14 cellular contexts compared by ENCODE assay signal in genomic region chr2:101559576-101559975, GRCh38.
DNase-seq lines count a peak whose midpoint lies in the region; ATAC-seq, FAIRE-seq and TF ChIP-seq lines count a peak whose summit lies in the region.
"Had no signal": no experiment of that assay in that cellular context is flagged by ENCODE, and none has a peak within 500 bp of the region (broad histone marks: within the 10 kb centered on the region; RNA-seq: fewer than 3 reads in every experiment).

No MANE protein-coding gene starts in this region.

- H3K36me3 Mint-ChIP-seq in natural killer cell, result no peaks in the 10 kb centered on the region

- H3K4me3 Mint-ChIP-seq in natural killer cell, result no peak overlapping the region
- H3K4me3 Mint-ChIP-seq: activated B cell treated with CpG ODN at 0.5 μM for 24 hours; activated T-helper 1 cell treated with anti-CD3 and anti-CD28 coated beads, Interleukin-12 subunit alpha, Interleukin-12 subunit beta, Interleukin-2, Interleukin-4 antibody, amounts not matched to agents 30 ng/mL and 10 ng/mL and 1 ng/mL, durations not matched to agents 14 hours and 24 hours and 36 hours had no signal

- no peak for FAIRE-seq in GM12892 (lab: Jason Lieb, UNC)

- H3K27me3 Mint-ChIP-seq in natural killer cell (ENCODE audit: low read depth in 2 of 2), result peaks cover 4 to 6% of the 10 kb centered on the region in 2 donors

- H3K9me3 Mint-ChIP-seq in natural killer cell, result peaks cover 3 to 4% of the 10 kb centered on the region in 2 donors

- DNase-seq in HT1080 (ENCODE audit: low read depth), result peak; percentile 83
- peak; percentile 44 for DNase-seq in epithelial cell of esophagus (ENCODE audit: low read depth)
- DNase-seq in kidney tubule cell (ENCODE audit: low spot score), result peak; percentile 67
- DNase-seq in substantia nigra (lab: John Stamatoyannopoulos, UW), result no peak
- no peak for DNase-seq in natural killer cell
- no peak for DNase-seq in GM12892 (ENCODE audit: insufficient read length)
- DNase-seq in NCI-H1930 (lab: John Stamatoyannopoulos, UW), result no peak
- DNase-seq: activated B cell treated with CpG ODN at 0.5 μM for 24 hours, C1 segment of cervical spinal cord, foreskin keratinocyte, NCI-H1105 had no signal

- intact Hi-C loops in natural killer cell (cut with micrococcal nuclease), result no loop called here

- peaks cover 24 to 25% of the 10 kb centered on the region in 2 donors for H3K4me1 Mint-ChIP-seq in natural killer cell

- ATAC-seq in GM18511 (IDR thresholded peaks at IDR 0.05; ENCODE audit: unreplicated experiment), result no peak
- no peak for ATAC-seq in natural killer cell
- ATAC-seq: foreskin keratinocyte, SK-N-SH treated with all-trans-retinoic acid at 6 μM for 48 hours had no signal

- peak overlapping the region; percentile 69 for H3K27ac ChIP-seq in substantia nigra (ENCODE audit: low read depth, low read length, poor library complexity, severe bottlenecking)
- H3K27ac ChIP-seq: foreskin keratinocyte had no signal

- TF ChIP-seq CTCF in epithelial cell of esophagus (IDR thresholded peaks at IDR 0.05; ENCODE audit: insufficient read depth, low read depth, low read length, missing control alignments), result no peak
- no peak for TF ChIP-seq CTCF in natural killer cell (IDR thresholded peaks at IDR 0.05)

- no peak overlapping the region for H3K4me3 ChIP-seq in epithelial cell of esophagus (ENCODE audit: low read length)

- TF ChIP-seq POLR2A in GM12892 (IDR thresholded peaks at IDR 0.05; ENCODE audit: low read depth, low read length), result no peak

- H3K27ac Mint-ChIP-seq in natural killer cell, result no peak overlapping the region
- H3K27ac Mint-ChIP-seq: activated B cell treated with CpG ODN at 0.5 μM for 24 hours had no signal

Comparison
In these comparisons a context has a peak if more than half of its experiments do, and no peak if none do; other contexts are left out.
1. DNase-seq: peak in HT1080 (single experiment), epithelial cell of esophagus (single experiment) and kidney tubule cell (single experiment); none in substantia nigra (0 of 49), natural killer cell (single experiment), GM12892 (single experiment) and NCI-H1930 (0 of 2).